In the genomic region with DNA sequence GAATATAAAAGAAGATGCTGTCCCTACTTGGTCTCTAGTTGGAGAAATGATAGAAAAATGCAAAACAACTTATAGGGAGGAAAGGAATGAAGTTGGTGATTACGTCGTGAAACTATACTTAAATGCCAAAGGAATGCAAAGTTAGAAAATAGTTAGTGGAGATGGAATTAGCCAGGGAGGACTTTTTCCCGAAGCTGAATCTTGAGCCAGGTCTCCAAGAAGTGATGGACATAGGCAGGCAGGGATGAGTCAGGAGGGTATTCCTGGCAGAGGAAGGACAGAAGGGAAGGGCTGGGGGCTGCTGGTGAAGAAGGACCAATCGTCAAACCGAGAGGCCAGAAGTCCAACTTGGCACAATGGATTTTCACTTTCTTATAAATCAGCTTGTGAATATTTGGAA, we compare ENCODE assay signal across 8 cellular contexts. TPM values are rescaled to one million over a fixed set of nuclear protein-coding genes. Genes with fewer than 3 reads are reported as not detected.
DNase-seq lines count a peak whose midpoint lies in the region; ATAC-seq and TF ChIP-seq lines count a peak whose summit lies in the region.

No MANE protein-coding gene starts in this region.

- H3K9me3 Mint-ChIP-seq in naive thymus-derived CD4-positive, alpha-beta T cell = peaks cover 0 to 1% (median 0%) of the 10 kb centered on the region in 11 donors

- H3K27ac ChIP-seq in KOPT-K1 (ENCODE audit: low read depth, low read length, poor library complexity, severe bottlenecking) (peak overlapping the region; percentile 72), coronary artery (peak overlapping the region in 1 of 2 donors; percentile 90)
- H3K27ac ChIP-seq in naive thymus-derived CD4-positive, alpha-beta T cell (ENCODE audit: low read depth, low read length) = no peak overlapping the region

- H3K27ac Mint-ChIP-seq in naive thymus-derived CD4-positive, alpha-beta T cell = peak overlapping the region; percentile 44 to 92 (median 79)

- H3K27me3 Mint-ChIP-seq in naive thymus-derived CD4-positive, alpha-beta T cell = no peaks in the 10 kb centered on the region

- DNase-seq in AG09309 (ENCODE audit: low read depth) = no peak
- no peak for DNase-seq in coronary artery (ENCODE audit: low spot score)
- no peak for DNase-seq in naive thymus-derived CD4-positive, alpha-beta T cell
- no peak for DNase-seq in AML-193 (lab: John Stamatoyannopoulos, UW)
- DNase-seq in DMS153 (lab: John Stamatoyannopoulos, UW) = no peak
- DNase-seq in foreskin melanocyte = no peak
- no peak for DNase-seq in anterior cingulate cortex (lab: John Stamatoyannopoulos, UW)

- POLR2A ChIA-PET in naive thymus-derived CD4-positive, alpha-beta T cell (lab: Charles Lee) = interaction anchor here (0.6 to 1.3 kb wide), 5 partner anchors 11 to 150 kb away, joined by 3 to 6 read pairs (median 3); no protein-coding TSS in a partner anchor

- intact Hi-C loops in naive thymus-derived CD4-positive, alpha-beta T cell (cut with micrococcal nuclease) = loop anchor here (1.0 to 5.0 kb wide), 7 partner anchors 22 to 574 kb away; a partner anchor contains a TSS

- H3K36me3 Mint-ChIP-seq in naive thymus-derived CD4-positive, alpha-beta T cell = peaks cover 0 to 12% (median 4%) of the 10 kb centered on the region in 5 donors

- TF ChIP-seq CTCF in AG09309 (IDR thresholded peaks at IDR 0.05; ENCODE audit: control insufficient read depth, insufficient read depth, low read depth, low read length, missing control alignments) = no peak
- no peak for TF ChIP-seq CTCF in coronary artery (IDR thresholded peaks at IDR 0.05)

- H3K4me1 ChIP-seq in naive thymus-derived CD4-positive, alpha-beta T cell (ENCODE audit: control insufficient read depth in 2 of 2, insufficient read depth in 2 of 2, low read length in 2 of 2) = peaks cover 13 to 32% of the 10 kb centered on the region in 2 donors

- no peak for ATAC-seq in naive thymus-derived CD4-positive, alpha-beta T cell

- peak overlapping the region; percentile 85 to 98 (median 90) for H3K4me3 Mint-ChIP-seq in naive thymus-derived CD4-positive, alpha-beta T cell

- H3K9me3 ChIP-seq in KOPT-K1 (ENCODE audit: insufficient read depth, low read length, poor library complexity, severe bottlenecking) = no peaks in the 10 kb centered on the region
- H3K9me3 ChIP-seq in naive thymus-derived CD4-positive, alpha-beta T cell (ENCODE audit: control insufficient read depth in 2 of 3, low read length in 3 of 3) = no peaks in the 10 kb centered on the region

- CTCF ChIA-PET in naive thymus-derived CD4-positive, alpha-beta T cell (lab: Charles Lee) = interaction anchor here (1.0 to 1.4 kb wide), 2 partner anchors 39 to 98 kb away, joined by 3 to 8 read pairs; no protein-coding TSS in a partner anchor

- H3K36me3 ChIP-seq in KOPT-K1 (ENCODE audit: insufficient read depth, low read length) = no peaks in the 10 kb centered on the region; the same call in 1 of the 2 replicates
- peaks cover 0 to 4% (median 0%) of the 10 kb centered on the region in 3 experiments for H3K36me3 ChIP-seq in naive thymus-derived CD4-positive, alpha-beta T cell (ENCODE audit: control insufficient read depth in 2 of 3, insufficient read depth in 3 of 3, low read length in 3 of 3)

- H3K4me1 Mint-ChIP-seq in naive thymus-derived CD4-positive, alpha-beta T cell = peaks cover 23 to 58% (median 42%) of the 10 kb centered on the region in 7 donors

- H3K27me3 ChIP-seq in naive thymus-derived CD4-positive, alpha-beta T cell (ENCODE audit: control insufficient read depth in 2 of 2, insufficient read depth in 2 of 2, low read length in 2 of 2) = no peaks in the 10 kb centered on the region

- peak overlapping the region; percentile 68 for H3K4me3 ChIP-seq in AG09309 (ENCODE audit: control insufficient read depth, low read depth, low read length)
- H3K4me3 ChIP-seq in coronary artery = peak overlapping the region; percentile 82
- H3K4me3 ChIP-seq in naive thymus-derived CD4-positive, alpha-beta T cell (ENCODE audit: low read length) = peak overlapping the region; percentile 56

RNA-seq across cellular contexts. Expression of a gene that starts 1.8 kb away (rescaled TPM):
- 10 to 100 TPM in 4 of 5 experiments, 1 to 10 TPM in 1; 9.7 to 16.4 (median 12.1) TPM for total RNA-seq in naive thymus-derived CD4-positive, alpha-beta T cell
- 1 to 10 TPM; 3.0 to 6.2 TPM for polyA plus RNA-seq in naive thymus-derived CD4-positive, alpha-beta T cell

RNA-seq across cellular contexts. Expression of a gene that starts 56.3 kb away (rescaled TPM):
- total RNA-seq in naive thymus-derived CD4-positive, alpha-beta T cell = 10 to 100 TPM; 31.9 to 56.5 (median 35.1) TPM
- polyA plus RNA-seq in naive thymus-derived CD4-positive, alpha-beta T cell = 10 to 100 TPM; 61.1 to 82.0 TPM

RNA-seq across cellular contexts. Expression of a gene that starts 56.3 kb away (rescaled TPM):
- 100 to 1,000 TPM in 3 of 5 experiments, 10 to 100 TPM in 2; 53.3 to 142 (median 133) TPM for total RNA-seq in naive thymus-derived CD4-positive, alpha-beta T cell
- polyA plus RNA-seq in naive thymus-derived CD4-positive, alpha-beta T cell = 100 to 1,000 TPM; 178 to 210 TPM
